8 cellular contexts compared by ENCODE assay signal in the genomic region with DNA sequence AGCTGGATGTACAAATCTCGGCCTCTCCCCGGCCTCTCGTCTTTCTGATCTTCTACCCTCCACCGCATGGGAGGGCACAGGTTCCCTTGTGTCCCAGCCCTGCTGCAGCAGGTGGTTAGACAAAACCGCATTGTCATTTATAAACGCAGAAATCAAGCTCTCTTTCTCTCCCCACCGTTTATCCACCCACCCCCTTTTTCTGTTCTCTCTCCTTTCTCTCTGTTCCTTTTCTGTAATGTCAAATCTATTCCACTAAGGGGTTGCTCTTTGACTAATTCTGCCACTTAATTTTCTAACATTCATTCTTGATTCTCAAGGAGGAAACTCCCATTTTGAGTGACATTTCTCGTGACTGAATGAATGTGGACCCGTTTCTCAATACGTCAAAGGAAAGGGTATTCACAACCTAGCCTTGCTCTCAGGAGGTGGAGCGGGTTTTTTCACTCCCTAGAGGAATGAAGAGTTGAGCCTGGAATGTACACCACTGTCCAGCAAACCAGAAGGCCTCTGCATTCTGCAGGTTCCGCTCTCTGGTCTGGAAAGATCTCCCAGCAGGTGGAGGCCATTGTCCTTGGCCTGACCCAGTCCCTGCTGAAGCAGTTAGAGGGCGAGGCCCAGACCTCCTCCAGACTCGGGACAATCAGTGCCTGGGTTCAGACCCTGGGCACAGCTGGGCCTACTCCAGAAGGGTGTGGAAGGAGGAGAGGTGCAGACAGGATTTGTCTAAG.
DNase-seq lines count a peak whose midpoint lies in the region; ATAC-seq, FAIRE-seq and TF ChIP-seq lines count a peak whose summit lies in the region.

No MANE protein-coding gene starts in this region.

- 36 to 59% (median 49%) methylated on average over 13 to 14 of the region's 14 CpGs for WGBS in stomach, 5 donors

- DNase-seq in GM06990 (ENCODE audit: extremely low read depth, insufficient read length) (peak; percentile 78), colonic mucosa (peak; percentile 54), stomach (peak; percentile 51), RCC 7860 (ENCODE audit: low spot score) (no peak), brain microvascular endothelial cell (no peak), GOT3 (lab: John Stamatoyannopoulos, UW) (no peak)

- H3K27me3 ChIP-seq in GM06990 (replicated peaks; ENCODE audit: control insufficient read depth, insufficient read depth, low read length) (no peaks in the 10 kb centered on the region), colonic mucosa (no peaks in the 10 kb centered on the region), stomach (no peaks in the 10 kb centered on the region), brain microvascular endothelial cell (replicated peaks) (no peaks in the 10 kb centered on the region)

- TF ChIP-seq CTCF in GM06990 (IDR thresholded peaks at IDR 0.05; ENCODE audit: insufficient read depth, low read length, poor library complexity, severe bottlenecking) (no peak), colonic mucosa (IDR thresholded peaks at IDR 0.05) (no peak), stomach (IDR thresholded peaks at IDR 0.05) (peak in 1 of 7 experiments; percentile 5), brain microvascular endothelial cell (IDR thresholded peaks at IDR 0.05; ENCODE audit: low read depth, low read length, missing control alignments) (no peak)

- H3K4me1 ChIP-seq in colonic mucosa, result peaks cover 5% of the 10 kb centered on the region
- peaks cover 23 to 31% (median 25%) of the 10 kb centered on the region in 4 donors for H3K4me1 ChIP-seq in stomach

- H3K4me3 ChIP-seq in GM06990 (replicated peaks; ENCODE audit: low read depth, low read length) (peak overlapping the region; percentile 35), colonic mucosa (no peak overlapping the region), stomach (peak overlapping the region in 1 of 4 donors; percentile 2), brain microvascular endothelial cell (ENCODE audit: low read depth, low read length) (no peak overlapping the region)

- no peak for TF ChIP-seq EP300 in stomach (IDR thresholded peaks at IDR 0.05)

- FAIRE-seq in RCC 7860 (lab: Jason Lieb, UNC), result no peak

- no peak for TF ChIP-seq POLR2A in stomach (IDR thresholded peaks at IDR 0.05)

- H3K27ac ChIP-seq in colonic mucosa (peak overlapping the region; percentile 38), stomach (peak overlapping the region; percentile 69 to 82 (median 71)), brain microvascular endothelial cell (no peak overlapping the region)

- H3K36me3 ChIP-seq in GM06990 (ENCODE audit: control insufficient read depth, insufficient read depth, low read length) (no peaks in the 10 kb centered on the region), colonic mucosa (no peaks in the 10 kb centered on the region), stomach (no peaks in the 10 kb centered on the region), brain microvascular endothelial cell (replicated peaks) (no peaks in the 10 kb centered on the region)

- intact Hi-C loops in colonic mucosa (cut with DNase I), result loop anchor here (5.0 to 10.0 kb wide), 2 partner anchors 106 to 249 kb away; no protein-coding TSS in a partner anchor
- intact Hi-C loops in stomach (cut with DNase I; ENCODE audit: low total_unique reads), result no loop called here

- H3K9me3 ChIP-seq in colonic mucosa (no peaks in the 10 kb centered on the region), stomach (no peaks in the 10 kb centered on the region)

- ATAC-seq in GM19397 (IDR thresholded peaks at IDR 0.05; ENCODE audit: unreplicated experiment) (peak; percentile 54), HG03439 (IDR thresholded peaks at IDR 0.05; ENCODE audit: unreplicated experiment) (peak; percentile 50)

- in situ Hi-C loops in brain microvascular endothelial cell (cut with HindIII; ENCODE audit: low pct_ligation_motif_present, low sequenced_read_pairs), result no loop called here

- peak overlapping the region in 1 of 2 donors; percentile 55 for H3K9ac ChIP-seq in colonic mucosa (ENCODE audit: low read depth in 2 of 2, low read length in 2 of 2)

Comparison
In these comparisons a context has a peak if more than half of its experiments do, and no peak if none do; other contexts are left out.
1. DNase-seq: peak in GM06990 (single experiment), colonic mucosa (single experiment) and stomach (single experiment); none in RCC 7860 (single experiment), brain microvascular endothelial cell (single experiment) and GOT3 (single experiment).